ENCODE assay signal across 11 cellular contexts in genomic region chr15:73686781-73687256, GRCh38. TPM values are rescaled to one million over a fixed set of nuclear protein-coding genes. Genes with fewer than 3 reads are reported as not detected.
A peak's percentile ranks its signal among the peaks of the same experiment; 100 is the strongest.
DNase-seq lines count a peak whose midpoint lies in the region; TF ChIP-seq lines count a peak whose summit lies in the region.
"Had no signal": no experiment of that assay in that cellular context is flagged by ENCODE, and none has a peak within 500 bp of the region (broad histone marks: within the 10 kb centered on the region; RNA-seq: fewer than 3 reads in every experiment).

No MANE protein-coding gene starts in this region.

- peaks cover 24% of the 10 kb centered on the region for H3F3A ChIP-seq in neural progenitor cell (ENCODE audit: low read depth)

- no peaks in the 10 kb centered on the region for H3K9me3 Mint-ChIP-seq in neural progenitor cell

- peak; percentile 52 for DNase-seq in COLO829 (ENCODE audit: low spot score)
- DNase-seq in RPMI7951 (ENCODE audit: low read depth), result peak; percentile 90
- peak; percentile 65 for DNase-seq in epithelial cell of esophagus (ENCODE audit: low read depth)
- DNase-seq in neural progenitor cell (ENCODE audit: low spot score), result no peak
- no peak for DNase-seq in KBM-7
- no peak for DNase-seq in NCI-H2227 (lab: John Stamatoyannopoulos, UW; ENCODE audit: unreplicated experiment)
- DNase-seq in tibial nerve (ENCODE audit: low spot score in 2 of 2), result no peak
- no peak for DNase-seq in NCI-H1417 (lab: John Stamatoyannopoulos, UW)
- DNase-seq: activated CD4-positive, alpha-beta T cell treated with anti-CD3 and anti-CD28 coated beads for 48 hours; NCI-H524 treated with DMSO at 0.1 percent for 48 hours had no signal

- peak overlapping the region; percentile 59 for H3K27ac Mint-ChIP-seq in neural progenitor cell

- no peak overlapping the region for H3K9ac ChIP-seq in neural progenitor cell

- WGBS in tibial nerve, 2 donors, result 27 to 30% methylated on average over 4 of the region's 4 CpGs

- no peak overlapping the region for H2AFZ ChIP-seq in neural progenitor cell (replicated peaks)

- H3K4me1 Mint-ChIP-seq in neural progenitor cell, result peaks cover 41% of the 10 kb centered on the region

- no peaks in the 10 kb centered on the region for H3K27me3 ChIP-seq in neural progenitor cell
- H3K27me3 ChIP-seq in tibial nerve, result peaks cover 0 to 3% of the 10 kb centered on the region in 2 donors

- H3K9me3 ChIP-seq in neural progenitor cell (ENCODE audit: low read depth) (no peaks in the 10 kb centered on the region), tibial nerve (no peaks in the 10 kb centered on the region)

- peak overlapping the region; percentile 94 for H3K4me3 Mint-ChIP-seq in neural progenitor cell

- H3K4me1 ChIP-seq in neural progenitor cell, result peaks cover 39% of the 10 kb centered on the region
- peaks cover 0 to 79% (median 36%) of the 10 kb centered on the region in 4 donors for H3K4me1 ChIP-seq in tibial nerve

- no peak for TF ChIP-seq EP300 in tibial nerve (IDR thresholded peaks at IDR 0.05)

- no peaks in the 10 kb centered on the region for H3K36me3 Mint-ChIP-seq in neural progenitor cell

- no peak overlapping the region for H3K4me3 ChIP-seq in epithelial cell of esophagus (ENCODE audit: low read length)
- no peak overlapping the region for H3K4me3 ChIP-seq in neural progenitor cell
- no peak overlapping the region for H3K4me3 ChIP-seq in tibial nerve

- in situ Hi-C loops in KBM-7 (cut with MboI; ENCODE audit: low pct_unique_long_range_greater_than_20kb, low sequenced_read_pairs), result no loop called here

- no peak for TF ChIP-seq POLR2A in tibial nerve (IDR thresholded peaks at IDR 0.05)

- no peak for TF ChIP-seq CTCF in epithelial cell of esophagus (IDR thresholded peaks at IDR 0.05; ENCODE audit: insufficient read depth, low read depth, low read length, missing control alignments)
- no peak for TF ChIP-seq CTCF in neural progenitor cell (IDR thresholded peaks at IDR 0.05)
- TF ChIP-seq CTCF in tibial nerve (IDR thresholded peaks at IDR 0.05), result no peak

- peaks cover 74% of the 10 kb centered on the region for H3K79me2 ChIP-seq in neural progenitor cell (ENCODE audit: low read depth)

- H3K27me3 Mint-ChIP-seq in neural progenitor cell (ENCODE audit: insufficient read depth, low read depth), result peaks cover 7% of the 10 kb centered on the region

- no peak overlapping the region for H3K27ac ChIP-seq in neural progenitor cell
- H3K27ac ChIP-seq in tibial nerve, result peak overlapping the region in 2 of 4 donors; percentile 87 to 90
- H3K27ac ChIP-seq: HL-60 had no signal

- H3K36me3 ChIP-seq in neural progenitor cell (no peaks in the 10 kb centered on the region), tibial nerve (no peaks in the 10 kb centered on the region)

- peak overlapping the region; percentile 81 for H3K4me2 ChIP-seq in neural progenitor cell

- peaks cover 67% of the 10 kb centered on the region for H4K20me1 ChIP-seq in neural progenitor cell (ENCODE audit: low read depth)

RNA-seq across cellular contexts. Expression of gene CD276, which starts 2.6 kb away (rescaled TPM):
- total RNA-seq in RPMI7951 (2014; rRNA removed; shearing (Covaris generic)), result 72.2 and 84.3 TPM in 2 replicates
- total RNA-seq in neural progenitor cell (ENCODE audit: low replicate concordance) (62.2 and 147 TPM in 2 replicates), tibial nerve (10 to 100 TPM; 42.6 to 93.3 (median 70.9) TPM)

RNA-seq across cellular contexts. Expression of gene NPTN, which starts 53.6 kb away (rescaled TPM):
- total RNA-seq in RPMI7951 (2014; rRNA removed; shearing (Covaris generic)), result 157 and 161 TPM in 2 replicates
- total RNA-seq in neural progenitor cell (ENCODE audit: low replicate concordance) (84.4 and 110 TPM in 2 replicates), tibial nerve (100 to 1,000 TPM in 2 of 4 donors, 10 to 100 TPM in 2; 84.3 to 118 (median 106) TPM)

Comparison
In these comparisons a context has a peak if more than half of its experiments do, and no peak if none do; other contexts are left out.
1. DNase-seq: peak in COLO829 (single experiment), RPMI7951 (single experiment) and epithelial cell of esophagus (single experiment); none in neural progenitor cell (single experiment), KBM-7 (single experiment), NCI-H2227 (single experiment), tibial nerve (0 of 2) and NCI-H1417 (0 of 3).